16 cellular contexts compared by ENCODE assay signal in the genomic region with DNA sequence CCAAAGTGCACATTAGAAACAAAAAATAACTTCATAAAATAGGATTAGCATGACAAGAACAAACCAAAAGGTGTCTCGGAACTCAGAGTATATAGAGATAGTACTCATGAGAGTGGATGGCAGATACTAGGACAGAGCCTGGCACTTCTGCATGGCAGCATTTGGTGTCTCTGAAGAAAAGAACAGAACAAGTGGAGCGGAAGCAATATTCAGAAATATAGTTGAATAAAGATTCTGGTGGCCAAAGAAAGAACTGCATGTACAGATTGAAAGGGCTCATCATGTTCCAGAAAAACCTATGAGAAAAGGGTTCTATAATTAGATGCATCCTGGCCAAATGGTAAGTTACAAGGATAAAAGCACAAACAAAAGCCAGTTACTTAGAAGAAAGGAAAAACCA.
DNase-seq lines count a peak whose midpoint lies in the region; ATAC-seq and TF ChIP-seq lines count a peak whose summit lies in the region.
"Had no signal": no experiment of that assay in that cellular context is flagged by ENCODE, and none has a peak within 500 bp of the region (broad histone marks: within the 10 kb centered on the region; RNA-seq: fewer than 3 reads in every experiment).

No MANE protein-coding gene starts in this region.

- no peaks in the 10 kb centered on the region for H4K20me1 ChIP-seq in PC-9 (ENCODE audit: insufficient read depth)

- ATAC-seq in right cardiac atrium (no peak), GM21447 (IDR thresholded peaks at IDR 0.05; ENCODE audit: unreplicated experiment) (no peak), aorta (ENCODE audit: low FRiP score) (no peak)

- no peaks in the 10 kb centered on the region for H3F3A ChIP-seq in PC-9 (ENCODE audit: insufficient read depth, low read depth)

- BruUV-seq in PC-9 (replicated peaks; lab: Mats Ljungman, UMichigan): no TSS peak

- H3K27me3 ChIP-seq in left ventricle myocardium inferior (ENCODE audit: low read depth) (no peaks in the 10 kb centered on the region), right cardiac atrium (ENCODE audit: control insufficient read depth, insufficient read depth) (no peaks in the 10 kb centered on the region), PC-9 (ENCODE audit: insufficient read depth, low read depth) (no peaks in the 10 kb centered on the region), aorta (ENCODE audit: control insufficient read depth in 1 of 2, insufficient read depth in 2 of 2, low read length in 1 of 2) (no peaks in the 10 kb centered on the region)

- H3K9me3 ChIP-seq in left ventricle myocardium inferior (replicated peaks) (peaks cover 36% of the 10 kb centered on the region), right cardiac atrium (ENCODE audit: control insufficient read depth, low read length) (no peaks in the 10 kb centered on the region), PC-9 (ENCODE audit: insufficient read depth, low read depth) (no peaks in the 10 kb centered on the region), aorta (ENCODE audit: control insufficient read depth, low read length) (no peaks in the 10 kb centered on the region)

- no peak overlapping the region for H2AFZ ChIP-seq in PC-9
- H2AFZ ChIP-seq: GM23248 had no signal

- no peak overlapping the region for H3K27ac ChIP-seq in left ventricle myocardium inferior (replicated peaks)
- no peak overlapping the region for H3K27ac ChIP-seq in right cardiac atrium (ENCODE audit: low read length)
- H3K27ac ChIP-seq in PC-9: no peak overlapping the region
- H3K27ac ChIP-seq in aorta (ENCODE audit: low read depth in 1 of 2, low read length in 2 of 2): no peak overlapping the region
- H3K27ac ChIP-seq: GM23248 had no signal

- no peak overlapping the region for H3K4me2 ChIP-seq in PC-9

- peak; percentile 19 for TF ChIP-seq CTCF in left ventricle myocardium inferior (IDR thresholded peaks at IDR 0.05; ENCODE audit: borderline replicate concordance)
- TF ChIP-seq CTCF in PC-9 (conservative IDR thresholded peaks at IDR 0.05): peak; percentile 20
- TF ChIP-seq CTCF in fibroblast of villous mesenchyme (IDR thresholded peaks at IDR 0.05; ENCODE audit: insufficient read depth, low read depth, low read length): peak; percentile 19

- H3K36me3 ChIP-seq in left ventricle myocardium inferior: no peaks in the 10 kb centered on the region
- no peaks in the 10 kb centered on the region for H3K36me3 ChIP-seq in PC-9 (ENCODE audit: low read depth)
- no peaks in the 10 kb centered on the region for H3K36me3 ChIP-seq in aorta (ENCODE audit: control insufficient read depth in 1 of 2, insufficient read depth in 2 of 2, low read length in 1 of 2)

- DNase-seq in left ventricle myocardium inferior (no peak), right cardiac atrium (no peak), PC-9 (no peak), fibroblast of villous mesenchyme (ENCODE audit: low read depth) (no peak), NCI-H2227 (lab: John Stamatoyannopoulos, UW; ENCODE audit: unreplicated experiment) (no peak), aorta (no peak)
- DNase-seq: CD8-positive, alpha-beta memory T cell; GDM1; GM23248; HCEC 1CT; NCI-H2029; NCI-H446 treated with DMSO at 0.1 percent for 48 hours; NCI-H748 treated with DMSO at 0.1 percent for 48 hours; NK-92 treated with Interleukin-12 subunit alpha and Interleukin-12 subunit beta, amount 100 ng/mL, for 24 hours; Right ventricle myocardium superior had no signal

- POLR2A ChIA-PET in PC-9 (lab: Charles Lee; ENCODE audit: unreplicated experiment): no interaction called here

- H3K9me2 ChIP-seq in PC-9 (ENCODE audit: insufficient read depth): no peaks in the 10 kb centered on the region

- H3K4me3 ChIP-seq in left ventricle myocardium inferior: no peak overlapping the region
- no peak overlapping the region for H3K4me3 ChIP-seq in right cardiac atrium (ENCODE audit: low read length)
- H3K4me3 ChIP-seq in PC-9: no peak overlapping the region
- no peak overlapping the region for H3K4me3 ChIP-seq in fibroblast of villous mesenchyme (ENCODE audit: low read depth, low read length)
- H3K4me3 ChIP-seq in aorta (ENCODE audit: low read length in 2 of 2): no peak overlapping the region
- H3K4me3 ChIP-seq: GM23248 had no signal

- no peaks in the 10 kb centered on the region for H3K79me2 ChIP-seq in PC-9 (ENCODE audit: low read depth)

- H3K4me1 ChIP-seq in left ventricle myocardium inferior: no peaks in the 10 kb centered on the region
- H3K4me1 ChIP-seq in right cardiac atrium (ENCODE audit: control insufficient read depth, insufficient read depth, low read length): no peaks in the 10 kb centered on the region
- H3K4me1 ChIP-seq in PC-9 (replicated peaks; ENCODE audit: insufficient read depth): no peaks in the 10 kb centered on the region
- no peaks in the 10 kb centered on the region for H3K4me1 ChIP-seq in aorta (ENCODE audit: control insufficient read depth in 1 of 2, insufficient read depth in 2 of 2, low read length in 2 of 2)

- CTCF ChIA-PET in PC-9 (lab: Charles Lee): no interaction called here

- intact Hi-C loops in left ventricle myocardium inferior (cut with micrococcal nuclease): loop anchor here (10.0 kb wide), 1 partner anchor 117 kb away; no protein-coding TSS in a partner anchor
- intact Hi-C loops in right cardiac atrium (cut with DNase I): no loop called here
- intact Hi-C loops in PC-9 (cut with micrococcal nuclease; ENCODE audit: unreplicated experiment): no loop called here
- intact Hi-C loops in aorta (cut with DNase I): no loop called here

- WGBS in right cardiac atrium: 96% methylated on average over 2 of the region's 2 CpGs
- WGBS in aorta, 2 donors: 95 to 97% methylated on average over 2 of the region's 2 CpGs
